Comparison of ENCODE assay signal across 9 cellular contexts in genomic region chr3:149145926-149146325, GRCh38. TPM values are rescaled to one million over a fixed set of nuclear protein-coding genes. Genes with fewer than 3 reads are reported as not detected.
DNase-seq lines count a peak whose midpoint lies in the region; ATAC-seq lines count a peak whose summit lies in the region.
"Had no signal": no experiment of that assay in that cellular context is flagged by ENCODE, and none has a peak within 500 bp of the region (broad histone marks: within the 10 kb centered on the region; RNA-seq: fewer than 3 reads in every experiment).

No MANE protein-coding gene starts in this region.

- in situ Hi-C loops in G401 (cut with HindIII; ENCODE audit: low sequenced_read_pairs) = no loop called here

- peaks cover 2% of the 10 kb centered on the region for H3K4me1 Mint-ChIP-seq in activated naive CD8-positive, alpha-beta T cell treated with anti-CD3 and anti-CD28 coated beads, Interleukin-2, amount 50 U/mL, for 24 hours

- no peaks in the 10 kb centered on the region for H3K27me3 Mint-ChIP-seq in activated naive CD8-positive, alpha-beta T cell treated with anti-CD3 and anti-CD28 coated beads, Interleukin-2, amount 50 U/mL, for 24 hours

- DNase-seq in AML-193 (lab: John Stamatoyannopoulos, UW) (peak; percentile 70 to 80), DMS79 (lab: John Stamatoyannopoulos, UW) (no peak), HCEC 1CT (no peak), G401 (ENCODE audit: low spot score) (no peak)
- DNase-seq in activated naive CD8-positive, alpha-beta T cell treated with anti-CD3 and anti-CD28 coated beads, Interleukin-2, amount 50 U/mL, for 24 hours = no peak
- no peak for DNase-seq in NK-92 treated with Interleukin-12 subunit alpha and Interleukin-12 subunit beta, amount 100 ng/mL, for 24 hours (lab: John Stamatoyannopoulos, UW)

- ATAC-seq in GM19455 (IDR thresholded peaks at IDR 0.05; ENCODE audit: unreplicated experiment) (peak; percentile 69), HG03342 (IDR thresholded peaks at IDR 0.05; ENCODE audit: unreplicated experiment) (peak; percentile 80)
- ATAC-seq in activated naive CD8-positive, alpha-beta T cell treated with anti-CD3 and anti-CD28 coated beads, Interleukin-2, amount 50 U/mL, for 24 hours = peak; percentile 28

- peaks cover 19% of the 10 kb centered on the region for H3K36me3 Mint-ChIP-seq in activated naive CD8-positive, alpha-beta T cell treated with anti-CD3 and anti-CD28 coated beads, Interleukin-2, amount 50 U/mL, for 24 hours (ENCODE audit: low read depth)

- H3K9me3 Mint-ChIP-seq in activated naive CD8-positive, alpha-beta T cell treated with anti-CD3 and anti-CD28 coated beads, Interleukin-2, amount 50 U/mL, for 24 hours = no peaks in the 10 kb centered on the region

- H3K4me3 Mint-ChIP-seq in activated naive CD8-positive, alpha-beta T cell treated with anti-CD3 and anti-CD28 coated beads, Interleukin-2, amount 50 U/mL, for 24 hours = no peak overlapping the region

- H3K27ac Mint-ChIP-seq in activated naive CD8-positive, alpha-beta T cell treated with anti-CD3 and anti-CD28 coated beads, Interleukin-2, amount 50 U/mL, for 24 hours = no peak overlapping the region

RNA-seq across cellular contexts. Expression of gene HPS3, which starts 16.5 kb away (rescaled TPM):
- 110 and 126 TPM in 2 replicates for total RNA-seq in G401 (2014; rRNA removed; shearing (Covaris generic))

RNA-seq across cellular contexts. Expression of gene HLTF, which starts 59.6 kb away (rescaled TPM):
- 51.9 and 81.1 TPM in 2 replicates for total RNA-seq in G401 (2014; rRNA removed; shearing (Covaris generic))
- total RNA-seq: HT-29 had no signal

Comparison
In these comparisons a context has a peak if more than half of its experiments do, and no peak if none do; other contexts are left out.
1. DNase-seq: peak in AML-193 (2 of 2); none in activated naive CD8-positive, alpha-beta T cell treated with anti-CD3 and anti-CD28 coated beads, Interleukin-2, amount 50 U/mL, for 24 hours (single experiment), NK-92 treated with Interleukin-12 subunit alpha and Interleukin-12 subunit beta, amount 100 ng/mL, for 24 hours (single experiment), DMS79 (single experiment), HCEC 1CT (single experiment) and G401 (single experiment).
2. ATAC-seq: peak in every context shown above with its lines; median percentile 80 in HG03342; 69 in GM19455; 28 in activated naive CD8-positive, alpha-beta T cell treated with anti-CD3 and anti-CD28 coated beads, Interleukin-2, amount 50 U/mL, for 24 hours.